Comparison of ENCODE assay signal across 1 cellular context in genomic region chr2:140376686-140377085, GRCh38.
TF ChIP-seq lines count a peak whose summit lies in the region.

No MANE protein-coding gene starts in this region.

TF ChIP-seq in WTC11, 78 proteins besides CTCF, POLR2A, EP300 and RAD21 (continued from another document):
- TF ChIP-seq ZNF425 (CRISPR knock-in tag; conservative IDR thresholded peaks at IDR 0.05) (no peak), EMX1 (CRISPR knock-in tag; IDR thresholded peaks at IDR 0.05) (no peak), ESRRA (CRISPR knock-in tag; IDR thresholded peaks at IDR 0.05; ENCODE audit: borderline replicate concordance) (no peak), USF2 (CRISPR knock-in tag; IDR thresholded peaks at IDR 0.05) (no peak), SMAD4 (CRISPR knock-in tag; IDR thresholded peaks at IDR 0.05) (no peak), HMGXB4 (CRISPR knock-in tag; IDR thresholded peaks at IDR 0.05) (no peak), ZNF423 (CRISPR knock-in tag; IDR thresholded peaks at IDR 0.05) (no peak), CREB1 (CRISPR knock-in tag; IDR thresholded peaks at IDR 0.05) (no peak)
